ENCODE assay signal across 8 cellular contexts in genomic region chr11:450809-451451, GRCh38. TPM values are rescaled to one million over a fixed set of nuclear protein-coding genes. Genes with fewer than 3 reads are reported as not detected.
DNase-seq lines count a peak whose midpoint lies in the region; ATAC-seq and TF ChIP-seq lines count a peak whose summit lies in the region.

No MANE protein-coding gene starts in this region.

- CTCF ChIA-PET in CD4-positive, alpha-beta memory T cell (lab: Charles Lee; ENCODE audit: partially characterized antibody): interaction anchor here (0.7 to 7.6 kb wide), 17 partner anchors 10 to 222 kb away, joined by 3 to 103 read pairs (median 4); partner anchors contain the start of genes IFITM2, RNH1 and SIGIRR
- CTCF ChIA-PET in activated CD4-positive, alpha-beta T cell treated with anti-CD3 and anti-CD28 coated beads for 36 hours (lab: Charles Lee): interaction anchor here (0.6 to 1.9 kb wide), 2 partner anchors 68 to 71 kb away, joined by 3 to 6 read pairs; no protein-coding TSS in a partner anchor

- peak; percentile 67 for TF ChIP-seq CTCF in chondrocyte (IDR thresholded peaks at IDR 0.05)

- H3K9me3 Mint-ChIP-seq in CD4-positive, alpha-beta memory T cell: no peaks in the 10 kb centered on the region
- H3K9me3 Mint-ChIP-seq in activated CD4-positive, alpha-beta T cell treated with anti-CD3 and anti-CD28 coated beads for 36 hours (ENCODE audit: low read depth): no peaks in the 10 kb centered on the region
- no peaks in the 10 kb centered on the region for H3K9me3 Mint-ChIP-seq in chondrocyte (ENCODE audit: low read depth)

- no peaks in the 10 kb centered on the region for H3K9me2 ChIP-seq in GM23248 (ENCODE audit: insufficient read depth)

- no peaks in the 10 kb centered on the region for H3K27me3 Mint-ChIP-seq in CD4-positive, alpha-beta memory T cell
- no peaks in the 10 kb centered on the region for H3K27me3 Mint-ChIP-seq in activated CD4-positive, alpha-beta T cell treated with anti-CD3 and anti-CD28 coated beads for 36 hours
- H3K27me3 Mint-ChIP-seq in chondrocyte (ENCODE audit: low read depth): no peaks in the 10 kb centered on the region

- H3K9ac ChIP-seq in GM23248: peak overlapping the region; percentile 90

- no peaks in the 10 kb centered on the region for H4K20me1 ChIP-seq in GM23248 (ENCODE audit: insufficient read depth)

- peaks cover 65% of the 10 kb centered on the region for H3K79me2 ChIP-seq in GM23248 (ENCODE audit: insufficient read depth)

- H2AFZ ChIP-seq in GM23248: peak overlapping the region; percentile 76

- peaks cover 35% of the 10 kb centered on the region for H3K4me1 ChIP-seq in CD4-positive, alpha-beta memory T cell (ENCODE audit: insufficient read depth, low read length)
- peaks cover 9% of the 10 kb centered on the region; the same call in 1 of the 2 replicates for H3K4me1 ChIP-seq in GM23248 (ENCODE audit: insufficient read depth)

- peak overlapping the region; percentile 91 to 99 (median 96) for H3K4me3 Mint-ChIP-seq in CD4-positive, alpha-beta memory T cell
- H3K4me3 Mint-ChIP-seq in activated CD4-positive, alpha-beta T cell treated with anti-CD3 and anti-CD28 coated beads for 36 hours: peak overlapping the region; percentile 95
- peak overlapping the region; percentile 94 for H3K4me3 Mint-ChIP-seq in chondrocyte (ENCODE audit: unreplicated experiment)

- H3K27me3 ChIP-seq in CD4-positive, alpha-beta memory T cell (ENCODE audit: insufficient read depth, low read length): no peaks in the 10 kb centered on the region
- H3K27me3 ChIP-seq in GM23248 (replicated peaks; ENCODE audit: insufficient read depth): no peaks in the 10 kb centered on the region

- POLR2A ChIA-PET in CD4-positive, alpha-beta memory T cell (lab: Charles Lee; ENCODE audit: partially characterized antibody): interaction anchor here (0.6 to 19.6 kb wide), 19 partner anchors 9 to 292 kb away, joined by 3 to 539 read pairs (median 6); partner anchors contain the start of genes ANO9, BET1L, HRAS and IFITM2
- POLR2A ChIA-PET in activated CD4-positive, alpha-beta T cell treated with anti-CD3 and anti-CD28 coated beads for 36 hours (lab: Charles Lee): no interaction called here

- H3K9me3 ChIP-seq in CD4-positive, alpha-beta memory T cell (ENCODE audit: control insufficient read depth in 1 of 2, low read length in 2 of 2): no peaks in the 10 kb centered on the region
- no peaks in the 10 kb centered on the region for H3K9me3 ChIP-seq in GM23248 (ENCODE audit: low read depth)

- H3F3A ChIP-seq in GM23248 (ENCODE audit: insufficient read depth): 0 out of 2 replicates have a peak, but pooled peaks cover 10% of the 10 kb centered on the region

- ATAC-seq in activated CD4-positive, alpha-beta T cell treated with anti-CD3 and anti-CD28 coated beads for 36 hours: peak; percentile 7
- ATAC-seq in left colon (peak; percentile 49), GM18868 (IDR thresholded peaks at IDR 0.05; ENCODE audit: unreplicated experiment) (no peak)

- peaks cover 0 to 20% of the 10 kb centered on the region in 2 donors for H3K36me3 Mint-ChIP-seq in CD4-positive, alpha-beta memory T cell
- peaks cover 11% of the 10 kb centered on the region for H3K36me3 Mint-ChIP-seq in activated CD4-positive, alpha-beta T cell treated with anti-CD3 and anti-CD28 coated beads for 36 hours (ENCODE audit: low read depth)
- peaks cover 3% of the 10 kb centered on the region for H3K36me3 Mint-ChIP-seq in chondrocyte (ENCODE audit: low read depth)

- DNase-seq in CD4-positive, alpha-beta memory T cell: peak; percentile 82 to 91 (median 85)
- peak; percentile 85 for DNase-seq in GM23248
- peak; percentile 43 to 53 for DNase-seq in NCI-H1930 (lab: John Stamatoyannopoulos, UW)
- DNase-seq in activated CD4-positive, alpha-beta T cell treated with anti-CD3 and anti-CD28 coated beads for 36 hours: peak; percentile 83
- no peak for DNase-seq in chondrocyte (ENCODE audit: low spot score)
- peak; percentile 79 to 85 for DNase-seq in left colon
- DNase-seq in stimulated activated CD4-positive, alpha-beta T cell treated with anti-CD3 and anti-CD28 coated beads, Interleukin-2, amount 100 ng/mL, for 24 hours: peak; percentile 72 to 75

- H3K4me1 Mint-ChIP-seq in CD4-positive, alpha-beta memory T cell: peaks cover 17 to 45% (median 30%) of the 10 kb centered on the region in 4 donors
- H3K4me1 Mint-ChIP-seq in activated CD4-positive, alpha-beta T cell treated with anti-CD3 and anti-CD28 coated beads for 36 hours: peaks cover 19% of the 10 kb centered on the region
- peaks cover 38% of the 10 kb centered on the region for H3K4me1 Mint-ChIP-seq in chondrocyte (ENCODE audit: low read depth)

- peak overlapping the region; percentile 81 for H3K4me2 ChIP-seq in GM23248 (ENCODE audit: unreplicated experiment)

- in situ Hi-C loops in GM23248 (cut with MboI): no loop called here

- H3K27ac ChIP-seq in CD4-positive, alpha-beta memory T cell (ENCODE audit: low read depth, low read length): peak overlapping the region; percentile 85
- H3K27ac ChIP-seq in GM23248: no peak overlapping the region; the same call in 1 of the 2 replicates

- intact Hi-C loops in CD4-positive, alpha-beta memory T cell (cut with micrococcal nuclease): loop anchor here (1.0 to 10.0 kb wide), 7 partner anchors 55 to 274 kb away; partner anchors contain the start of genes BET1L and RIC8A
- intact Hi-C loops in activated CD4-positive, alpha-beta T cell treated with anti-CD3 and anti-CD28 coated beads for 36 hours (cut with DNase I, micrococcal nuclease): loop anchor here (1.0 to 5.0 kb wide), 4 partner anchors 118 to 244 kb away; partner anchors contain the start of genes BET1L (in 1 of the 2), DEAF1 (in 1 of the 2), PHRF1 (in 1 of the 2) and RIC8A (in 1 of the 2)
- intact Hi-C loops in left colon (cut with DNase I, micrococcal nuclease): no loop called here

- peak overlapping the region; percentile 17 to 90 for H3K4me3 ChIP-seq in CD4-positive, alpha-beta memory T cell (ENCODE audit: low read length in 2 of 2)
- H3K4me3 ChIP-seq in GM23248: peak overlapping the region; percentile 89

- peak overlapping the region; percentile 81 to 99 (median 97) for H3K27ac Mint-ChIP-seq in CD4-positive, alpha-beta memory T cell
- H3K27ac Mint-ChIP-seq in activated CD4-positive, alpha-beta T cell treated with anti-CD3 and anti-CD28 coated beads for 36 hours: peak overlapping the region; percentile 97
- peak overlapping the region; percentile 94 for H3K27ac Mint-ChIP-seq in chondrocyte (ENCODE audit: unreplicated experiment)

- 3 to 5% methylated on average over 39 to 43 of the region's 46 CpGs for WGBS in GM23248 (ENCODE audit: low coverage in 1 of 2, low lambda C conversion rate in 2 of 2, missing lambda C conversion rate in 2 of 2), 2 experiments

- H3K36me3 ChIP-seq in CD4-positive, alpha-beta memory T cell (ENCODE audit: insufficient read depth, low read length): peaks cover 8% of the 10 kb centered on the region
- no peaks in the 10 kb centered on the region for H3K36me3 ChIP-seq in GM23248 (ENCODE audit: low read depth)

RNA-seq across cellular contexts. Expression of gene PTDSS2, which starts 0.9 kb away (rescaled TPM):
- total RNA-seq in CD4-positive, alpha-beta memory T cell: 10 to 100 TPM; 23.3 to 26.1 TPM
- polyA plus RNA-seq in CD4-positive, alpha-beta memory T cell: 1 to 10 TPM; 5.5 to 6.3 TPM
- total RNA-seq in GM23248 (2014; rRNA removed; shearing (Covaris generic)): 29.2 and 44.1 TPM in 2 replicates
- polyA plus RNA-seq in GM23248 (2016; fragmentation: Nextera tagmentation; extraction: Ambion mirVana): 20.1 and 22.2 TPM in 2 replicates
- total RNA-seq in activated CD4-positive, alpha-beta T cell treated with anti-CD3 and anti-CD28 coated beads for 36 hours: 10 to 100 TPM; 14.8 to 18.8 TPM
- 30.0 to 32.5 TPM (median 32.0 TPM) in 3 replicates for total RNA-seq in chondrocyte
- 10 to 100 TPM; 23.3 to 27.4 TPM for total RNA-seq in left colon

RNA-seq across cellular contexts. Expression of gene ANO9, which starts 9.1 kb away (rescaled TPM):
- 100 to 1,000 TPM; 120 to 123 TPM for total RNA-seq in CD4-positive, alpha-beta memory T cell
- 10 to 100 TPM in 1 of 2 donors, 1 to 10 TPM in 1; 9.4 to 15.5 TPM for polyA plus RNA-seq in CD4-positive, alpha-beta memory T cell
- total RNA-seq in GM23248 (2014; rRNA removed; shearing (Covaris generic)): not detected in 2 replicates
- polyA plus RNA-seq in GM23248 (2016; fragmentation: Nextera tagmentation; extraction: Ambion mirVana): not detected in 2 replicates
- 10 to 100 TPM; 31.7 to 38.8 TPM for total RNA-seq in activated CD4-positive, alpha-beta T cell treated with anti-CD3 and anti-CD28 coated beads for 36 hours
- total RNA-seq in chondrocyte: not detected in 3 replicates
- total RNA-seq in left colon: 100 to 1,000 TPM; 141 to 180 TPM

RNA-seq across cellular contexts. Expression of gene SIGIRR, which starts 36.1 kb away (rescaled TPM):
- 100 to 1,000 TPM; 437 to 440 TPM for total RNA-seq in CD4-positive, alpha-beta memory T cell
- 100 to 1,000 TPM; 235 to 242 TPM for polyA plus RNA-seq in CD4-positive, alpha-beta memory T cell
- total RNA-seq in GM23248 (2014; rRNA removed; shearing (Covaris generic)): 17.7 and 28.3 TPM in 2 replicates
- 59.5 and 61.1 TPM in 2 replicates for polyA plus RNA-seq in GM23248 (2016; fragmentation: Nextera tagmentation; extraction: Ambion mirVana)
- 10 to 100 TPM; 33.0 to 34.9 TPM for total RNA-seq in activated CD4-positive, alpha-beta T cell treated with anti-CD3 and anti-CD28 coated beads for 36 hours
- total RNA-seq in chondrocyte: 12.3 to 26.6 TPM (median 25.9 TPM) in 3 replicates
- 100 to 1,000 TPM; 123 to 152 TPM for total RNA-seq in left colon

RNA-seq across cellular contexts. Expression of gene RNH1, which starts 56.1 kb away (rescaled TPM):
- 100 to 1,000 TPM in 1 of 2 experiments, 10 to 100 TPM in 1; 98.4 to 105 TPM for total RNA-seq in CD4-positive, alpha-beta memory T cell
- polyA plus RNA-seq in CD4-positive, alpha-beta memory T cell: 100 to 1,000 TPM; 164 to 187 TPM
- total RNA-seq in GM23248 (2014; rRNA removed; shearing (Covaris generic)): 680 and 751 TPM in 2 replicates
- 623 and 664 TPM in 2 replicates for polyA plus RNA-seq in GM23248 (2016; fragmentation: Nextera tagmentation; extraction: Ambion mirVana)
- 100 to 1,000 TPM; 111 to 116 TPM for total RNA-seq in activated CD4-positive, alpha-beta T cell treated with anti-CD3 and anti-CD28 coated beads for 36 hours
- total RNA-seq in chondrocyte: 146 to 166 TPM (median 161 TPM) in 3 replicates
- total RNA-seq in left colon: 100 to 1,000 TPM; 104 to 124 TPM

RNA-seq across cellular contexts. Expression of gene PKP3, which starts 56.9 kb away (rescaled TPM):
- total RNA-seq in CD4-positive, alpha-beta memory T cell: not detected
- polyA plus RNA-seq in CD4-positive, alpha-beta memory T cell: under 1 TPM in 1 of 2 donors, not detected in 1; 0.14 TPM
- 1.2 and 4.9 TPM in 2 replicates for total RNA-seq in GM23248 (2014; rRNA removed; shearing (Covaris generic))
- 2.2 and 2.4 TPM in 2 replicates for polyA plus RNA-seq in GM23248 (2016; fragmentation: Nextera tagmentation; extraction: Ambion mirVana)
- total RNA-seq in activated CD4-positive, alpha-beta T cell treated with anti-CD3 and anti-CD28 coated beads for 36 hours: under 1 TPM; 0.07 to 0.18 TPM
- 0.56 to 0.92 TPM (median 0.85 TPM) in 3 replicates for total RNA-seq in chondrocyte
- 100 to 1,000 TPM; 168 to 194 TPM for total RNA-seq in left colon

Comparison
In these comparisons a context has a peak if more than half of its experiments do, and no peak if none do; other contexts are left out.
1. RNA of gene ANO9, which starts 9.1 kb away (total RNA-seq): 141 to 180 TPM in left colon, 120 to 123 TPM in CD4-positive, alpha-beta memory T cell and 31.7 to 38.8 TPM in activated CD4-positive, alpha-beta T cell treated with anti-CD3 and anti-CD28 coated beads for 36 hours; not detected in GM23248 and not detected in chondrocyte; every median in the first group is over 10 times any median in the second.
2. intact Hi-C loops: an anchor here in CD4-positive, alpha-beta memory T cell (1.0 to 10.0 kb wide) and activated CD4-positive, alpha-beta T cell treated with anti-CD3 and anti-CD28 coated beads for 36 hours (1.0 to 5.0 kb wide); none called in left colon.
3. Peak in every context shown above with its lines, with median percentiles within 50 percentile points of each other: H3K27ac Mint-ChIP-seq and H3K4me3 Mint-ChIP-seq.